In the genomic region with DNA sequence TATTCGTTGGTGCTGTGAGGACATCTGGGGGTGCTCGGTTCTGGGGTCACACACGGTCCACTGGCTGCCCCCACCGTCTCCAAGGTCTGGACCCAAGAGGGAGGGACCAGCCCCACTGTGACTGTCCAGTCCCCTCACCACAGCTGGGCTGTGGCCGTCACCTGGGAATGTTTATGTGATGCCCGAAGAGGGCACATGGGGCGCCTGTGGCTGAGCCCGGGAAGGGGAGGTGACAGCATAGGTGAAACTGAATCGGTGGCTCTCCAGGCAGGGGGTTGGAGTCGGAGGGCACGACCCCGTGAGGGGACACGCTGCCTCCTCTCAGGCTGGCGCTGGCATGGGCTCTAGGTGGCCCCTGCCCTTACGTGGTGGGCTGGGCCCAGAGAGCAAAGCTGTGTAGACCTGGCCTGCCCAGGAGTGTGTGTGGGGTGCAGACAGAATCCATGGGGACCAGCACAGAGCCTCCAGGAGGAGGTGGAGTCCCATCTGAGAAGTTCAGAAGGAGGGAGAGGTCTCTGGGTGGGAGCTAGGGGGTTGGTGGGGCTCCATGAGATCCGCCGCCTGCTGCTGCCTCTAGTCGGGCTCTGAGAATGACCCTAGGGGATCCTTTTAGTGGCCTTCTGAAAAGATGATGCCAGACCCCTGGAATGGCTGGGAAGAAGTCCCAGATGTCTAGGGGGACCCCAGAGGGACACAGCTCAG, we compare ENCODE assay signal across 8 cellular contexts. TPM values are rescaled to one million over a fixed set of nuclear protein-coding genes. Genes with fewer than 3 reads are reported as not detected.
DNase-seq lines count a peak whose midpoint lies in the region; ATAC-seq and TF ChIP-seq lines count a peak whose summit lies in the region.

No MANE protein-coding gene starts in this region.

- no peak overlapping the region for H3K27ac Mint-ChIP-seq in GM23338
- no peak overlapping the region for H3K27ac Mint-ChIP-seq in activated CD8-positive, alpha-beta T cell treated with anti-CD3 and anti-CD28 coated beads for 36 hours

- H3K4me3 ChIP-seq in GM23338, result peak overlapping the region; percentile 82
- peak overlapping the region; percentile 71 for H3K4me3 ChIP-seq in fibroblast of villous mesenchyme (ENCODE audit: low read depth, low read length)

- H3K4me1 Mint-ChIP-seq in GM23338, result peaks cover 20% of the 10 kb centered on the region
- peaks cover 6% of the 10 kb centered on the region for H3K4me1 Mint-ChIP-seq in activated CD8-positive, alpha-beta T cell treated with anti-CD3 and anti-CD28 coated beads for 36 hours (ENCODE audit: low read depth)

- no peak for ATAC-seq in GM23338
- no peak for ATAC-seq in activated CD8-positive, alpha-beta T cell treated with anti-CD3 and anti-CD28 coated beads for 36 hours
- ATAC-seq in sciatic nerve, result peak; percentile 13

- H3K36me3 Mint-ChIP-seq in GM23338 (ENCODE audit: low read depth), result peaks cover 8% of the 10 kb centered on the region; the same call in 2 of the 3 replicates
- H3K36me3 Mint-ChIP-seq in activated CD8-positive, alpha-beta T cell treated with anti-CD3 and anti-CD28 coated beads for 36 hours (ENCODE audit: low read depth), result peaks cover 4% of the 10 kb centered on the region

- no peak overlapping the region for H3K27ac ChIP-seq in GM23338 (ENCODE audit: low read depth)

- intact Hi-C loops in activated CD8-positive, alpha-beta T cell treated with anti-CD3 and anti-CD28 coated beads for 36 hours (cut with micrococcal nuclease), result no loop called here
- intact Hi-C loops in sciatic nerve (cut with DNase I), result no loop called here

- no peaks in the 10 kb centered on the region for H3F3A ChIP-seq in GM23338 (replicated peaks; ENCODE audit: low read depth)

- H3K4me2 ChIP-seq in GM23338, result peak overlapping the region; percentile 87

- peaks cover 25% of the 10 kb centered on the region for H3K27me3 Mint-ChIP-seq in GM23338 (ENCODE audit: insufficient read depth, low read depth, poor library complexity)
- peaks cover 34% of the 10 kb centered on the region for H3K27me3 Mint-ChIP-seq in activated CD8-positive, alpha-beta T cell treated with anti-CD3 and anti-CD28 coated beads for 36 hours

- peaks cover 9% of the 10 kb centered on the region for H3K4me1 ChIP-seq in GM23338 (ENCODE audit: insufficient read depth)

- DNase-seq in GM23338 (ENCODE audit: low spot score) (no peak), fibroblast of villous mesenchyme (ENCODE audit: low read depth) (no peak), sciatic nerve (ENCODE audit: low spot score) (no peak), kidney tubule cell (ENCODE audit: low spot score) (no peak), NCI-H2227 treated with DMSO at 0.1 percent for 48 hours (lab: John Stamatoyannopoulos, UW) (no peak), DMS79 treated with DMSO at 0.1 percent for 48 hours (lab: John Stamatoyannopoulos, UW) (no peak)
- no peak for DNase-seq in activated CD8-positive, alpha-beta T cell treated with anti-CD3 and anti-CD28 coated beads for 36 hours
- no peak for DNase-seq in stimulated activated CD4-positive, alpha-beta T cell treated with anti-CD3 and anti-CD28 coated beads, Interleukin-15, amount 100 ng/mL, for 24 hours

- H3K4me3 Mint-ChIP-seq in GM23338, result peak overlapping the region; percentile 75
- peak overlapping the region; percentile 24 for H3K4me3 Mint-ChIP-seq in activated CD8-positive, alpha-beta T cell treated with anti-CD3 and anti-CD28 coated beads for 36 hours

- POLR2A ChIA-PET in activated CD8-positive, alpha-beta T cell treated with anti-CD3 and anti-CD28 coated beads for 36 hours (lab: Charles Lee), result interaction anchor here (0.7 kb wide), 1 partner anchor 202 kb away, joined by 3 read pairs; no protein-coding TSS in a partner anchor

- H3K9me2 ChIP-seq in GM23338 (ENCODE audit: insufficient read depth), result no peaks in the 10 kb centered on the region

- no peak for TF ChIP-seq CTCF in GM23338 (conservative IDR thresholded peaks at IDR 0.05; ENCODE audit: low read depth in 2 of 2)
- no peak for TF ChIP-seq CTCF in activated CD8-positive, alpha-beta T cell treated with anti-CD3 and anti-CD28 coated beads for 36 hours (IDR thresholded peaks at IDR 0.05)
- TF ChIP-seq CTCF in fibroblast of villous mesenchyme (IDR thresholded peaks at IDR 0.05; ENCODE audit: insufficient read depth, low read depth, low read length), result no peak

- peaks cover 4% of the 10 kb centered on the region for H3K79me2 ChIP-seq in GM23338 (replicated peaks; ENCODE audit: insufficient read depth)

- peaks cover 14% of the 10 kb centered on the region for H4K20me1 ChIP-seq in GM23338 (replicated peaks; ENCODE audit: insufficient read depth)

- no peak overlapping the region for H2AFZ ChIP-seq in GM23338

- CTCF ChIA-PET in activated CD8-positive, alpha-beta T cell treated with anti-CD3 and anti-CD28 coated beads for 36 hours (lab: Charles Lee), result no interaction called here

- peaks cover 8% of the 10 kb centered on the region; the same call in 1 of the 2 replicates for H3K27me3 ChIP-seq in GM23338 (ENCODE audit: insufficient read depth)

- H3K9me3 Mint-ChIP-seq in GM23338, result peaks cover 23% of the 10 kb centered on the region
- H3K9me3 Mint-ChIP-seq in activated CD8-positive, alpha-beta T cell treated with anti-CD3 and anti-CD28 coated beads for 36 hours, result peaks cover 19% of the 10 kb centered on the region

- no peaks in the 10 kb centered on the region for H3K36me3 ChIP-seq in GM23338 (ENCODE audit: insufficient read depth)

TF ChIP-seq in GM23338, 12 proteins besides CTCF, POLR2A, EP300 and RAD21:
- TF ChIP-seq CREB1 (CRISPR knock-in tag; IDR thresholded peaks at IDR 0.05; ENCODE audit: low read depth) (no peak), EZH2 (IDR thresholded peaks at IDR 0.05; ENCODE audit: low read depth, unreplicated experiment) (no peak), ZNF114 (CRISPR knock-in tag; IDR thresholded peaks at IDR 0.05) (no peak), JUNB (IDR thresholded peaks at IDR 0.05; ENCODE audit: unreplicated experiment) (no peak), POLR2AphosphoS5 (IDR thresholded peaks at IDR 0.05; ENCODE audit: low read depth) (no peak), STAT1 (IDR thresholded peaks at IDR 0.05; ENCODE audit: unreplicated experiment) (no peak), EZH2phosphoT487 (IDR thresholded peaks at IDR 0.05; ENCODE audit: unreplicated experiment) (no peak), ZNF331 (CRISPR knock-in tag; IDR thresholded peaks at IDR 0.05; ENCODE audit: low read depth) (no peak)
- TF ChIP-seq, protein P1, sequence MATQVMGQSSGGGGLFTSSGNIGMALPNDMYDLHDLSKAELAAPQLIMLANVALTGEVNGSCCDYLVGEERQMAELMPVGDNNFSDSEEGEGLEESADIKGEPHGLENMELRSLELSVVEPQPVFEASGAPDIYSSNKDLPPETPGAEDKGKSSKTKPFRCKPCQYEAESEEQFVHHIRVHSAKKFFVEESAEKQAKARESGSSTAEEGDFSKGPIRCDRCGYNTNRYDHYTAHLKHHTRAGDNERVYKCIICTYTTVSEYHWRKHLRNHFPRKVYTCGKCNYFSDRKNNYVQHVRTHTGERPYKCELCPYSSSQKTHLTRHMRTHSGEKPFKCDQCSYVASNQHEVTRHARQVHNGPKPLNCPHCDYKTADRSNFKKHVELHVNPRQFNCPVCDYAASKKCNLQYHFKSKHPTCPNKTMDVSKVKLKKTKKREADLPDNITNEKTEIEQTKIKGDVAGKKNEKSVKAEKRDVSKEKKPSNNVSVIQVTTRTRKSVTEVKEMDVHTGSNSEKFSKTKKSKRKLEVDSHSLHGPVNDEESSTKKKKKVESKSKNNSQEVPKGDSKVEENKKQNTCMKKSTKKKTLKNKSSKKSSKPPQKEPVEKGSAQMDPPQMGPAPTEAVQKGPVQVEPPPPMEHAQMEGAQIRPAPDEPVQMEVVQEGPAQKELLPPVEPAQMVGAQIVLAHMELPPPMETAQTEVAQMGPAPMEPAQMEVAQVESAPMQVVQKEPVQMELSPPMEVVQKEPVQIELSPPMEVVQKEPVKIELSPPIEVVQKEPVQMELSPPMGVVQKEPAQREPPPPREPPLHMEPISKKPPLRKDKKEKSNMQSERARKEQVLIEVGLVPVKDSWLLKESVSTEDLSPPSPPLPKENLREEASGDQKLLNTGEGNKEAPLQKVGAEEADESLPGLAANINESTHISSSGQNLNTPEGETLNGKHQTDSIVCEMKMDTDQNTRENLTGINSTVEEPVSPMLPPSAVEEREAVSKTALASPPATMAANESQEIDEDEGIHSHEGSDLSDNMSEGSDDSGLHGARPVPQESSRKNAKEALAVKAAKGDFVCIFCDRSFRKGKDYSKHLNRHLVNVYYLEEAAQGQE (IDR thresholded peaks at IDR 0.05; ENCODE audit: unreplicated experiment), result no peak
- TF ChIP-seq, protein P2, sequence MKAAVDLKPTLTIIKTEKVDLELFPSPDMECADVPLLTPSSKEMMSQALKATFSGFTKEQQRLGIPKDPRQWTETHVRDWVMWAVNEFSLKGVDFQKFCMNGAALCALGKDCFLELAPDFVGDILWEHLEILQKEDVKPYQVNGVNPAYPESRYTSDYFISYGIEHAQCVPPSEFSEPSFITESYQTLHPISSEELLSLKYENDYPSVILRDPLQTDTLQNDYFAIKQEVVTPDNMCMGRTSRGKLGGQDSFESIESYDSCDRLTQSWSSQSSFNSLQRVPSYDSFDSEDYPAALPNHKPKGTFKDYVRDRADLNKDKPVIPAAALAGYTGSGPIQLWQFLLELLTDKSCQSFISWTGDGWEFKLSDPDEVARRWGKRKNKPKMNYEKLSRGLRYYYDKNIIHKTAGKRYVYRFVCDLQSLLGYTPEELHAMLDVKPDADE (IDR thresholded peaks at IDR 0.05), result no peak

RNA-seq across cellular contexts. Expression of a gene that starts 1.8 kb away (rescaled TPM):
- 33.4 and 36.7 TPM in 2 replicates for total RNA-seq in GM23338 (2014; rRNA removed; shearing (Covaris generic))
- 13.5 and 13.6 TPM in 2 replicates for polyA plus RNA-seq in GM23338 (2016; fragmentation: Nextera tagmentation; extraction: Ambion mirVana)
- total RNA-seq in activated CD8-positive, alpha-beta T cell treated with anti-CD3 and anti-CD28 coated beads for 36 hours, result under 1 TPM; 0.16 to 0.22 TPM
- total RNA-seq in fibroblast of villous mesenchyme, result 42.2 and 54.0 TPM in 2 replicates
- 31.1 TPM for total RNA-seq in sciatic nerve

RNA-seq across cellular contexts. Expression of a gene that starts 51.9 kb away (rescaled TPM):
- total RNA-seq in GM23338 (2014; rRNA removed; shearing (Covaris generic)), result 275 and 304 TPM in 2 replicates
- polyA plus RNA-seq in GM23338 (2016; fragmentation: Nextera tagmentation; extraction: Ambion mirVana), result 125 and 142 TPM in 2 replicates
- 100 to 1,000 TPM; 103 to 104 TPM for total RNA-seq in activated CD8-positive, alpha-beta T cell treated with anti-CD3 and anti-CD28 coated beads for 36 hours
- total RNA-seq in fibroblast of villous mesenchyme, result 210 and 245 TPM in 2 replicates
- total RNA-seq in sciatic nerve, result 125 TPM

Comparison
In these comparisons a context has a peak if more than half of its experiments do, and no peak if none do; other contexts are left out.
1. RNA of a gene that starts 1.8 kb away (total RNA-seq): 42.2 to 54.0 TPM in fibroblast of villous mesenchyme, 33.4 to 36.7 TPM in GM23338 and 31.1 TPM in sciatic nerve (single experiment); 0.16 to 0.22 TPM in activated CD8-positive, alpha-beta T cell treated with anti-CD3 and anti-CD28 coated beads for 36 hours; every median in the first group is over 10 times any median in the second.